Comparison of ENCODE assay signal across 20 cellular contexts in genomic region chr1:180893614-180894013, GRCh38. TPM values are rescaled to one million over a fixed set of nuclear protein-coding genes. Genes with fewer than 3 reads are reported as not detected.
DNase-seq lines count a peak whose midpoint lies in the region; ATAC-seq and TF ChIP-seq lines count a peak whose summit lies in the region.
"Had no signal": no experiment of that assay in that cellular context is flagged by ENCODE, and none has a peak within 500 bp of the region (broad histone marks: within the 10 kb centered on the region; RNA-seq: fewer than 3 reads in every experiment).

No MANE protein-coding gene starts in this region.

- peak overlapping the region; percentile 34 for H3K27ac Mint-ChIP-seq in CD4-positive, alpha-beta T cell
- peak overlapping the region; percentile 11 for H3K27ac Mint-ChIP-seq in activated T-helper 1 cell treated with anti-CD3 and anti-CD28 coated beads, Interleukin-12 subunit alpha, Interleukin-12 subunit beta, Interleukin-2, Interleukin-4 antibody, amounts not matched to agents 30 ng/mL and 10 ng/mL and 1 ng/mL, durations not matched to agents 14 hours and 24 hours and 36 hours
- H3K27ac Mint-ChIP-seq in effector memory CD8-positive, alpha-beta T cell = no peak overlapping the region
- H3K27ac Mint-ChIP-seq: B cell, IgD-negative memory B cell had no signal

- peaks cover 39% of the 10 kb centered on the region for H3K4me1 ChIP-seq in BLaER1

- no peak for ATAC-seq in CD4-positive, alpha-beta T cell (ENCODE audit: poor library complexity)
- no peak for ATAC-seq in effector memory CD8-positive, alpha-beta T cell (replicated peaks)
- no peak for ATAC-seq in HG02588 (IDR thresholded peaks at IDR 0.05; ENCODE audit: unreplicated experiment)
- ATAC-seq: HCT116, PC-3, SK-N-SH treated with all-trans-retinoic acid at 6 μM for 48 hours had no signal

- no peak overlapping the region for H3K4me3 Mint-ChIP-seq in CD4-positive, alpha-beta T cell
- no peak overlapping the region for H3K4me3 Mint-ChIP-seq in activated T-helper 1 cell treated with anti-CD3 and anti-CD28 coated beads, Interleukin-12 subunit alpha, Interleukin-12 subunit beta, Interleukin-2, Interleukin-4 antibody, amounts not matched to agents 30 ng/mL and 10 ng/mL and 1 ng/mL, durations not matched to agents 14 hours and 24 hours and 36 hours
- no peak overlapping the region for H3K4me3 Mint-ChIP-seq in effector memory CD8-positive, alpha-beta T cell
- H3K4me3 Mint-ChIP-seq: B cell, IgD-negative memory B cell had no signal

- intact Hi-C loops in CD4-positive, alpha-beta T cell (cut with DNase I, micrococcal nuclease) = no loop called here
- intact Hi-C loops in activated T-helper 1 cell treated with anti-CD3 and anti-CD28 coated beads, Interleukin-12 subunit alpha, Interleukin-12 subunit beta, Interleukin-2, Interleukin-4 antibody, amounts not matched to agents 30 ng/mL and 10 ng/mL and 1 ng/mL, durations not matched to agents 14 hours and 24 hours and 36 hours (cut with micrococcal nuclease) = no loop called here
- intact Hi-C loops in posterior cingulate gyrus (cut with DNase I) = no loop called here

- no peaks in the 10 kb centered on the region for H3K27me3 ChIP-seq in BLaER1
- H3K27me3 ChIP-seq in CD4-positive, alpha-beta T cell (ENCODE audit: control insufficient read depth, insufficient read depth, low read length) = no peaks in the 10 kb centered on the region

- H3K9me3 Mint-ChIP-seq in CD4-positive, alpha-beta T cell = peaks cover 5% of the 10 kb centered on the region
- H3K9me3 Mint-ChIP-seq in activated T-helper 1 cell treated with anti-CD3 and anti-CD28 coated beads, Interleukin-12 subunit alpha, Interleukin-12 subunit beta, Interleukin-2, Interleukin-4 antibody, amounts not matched to agents 30 ng/mL and 10 ng/mL and 1 ng/mL, durations not matched to agents 14 hours and 24 hours and 36 hours = no peaks in the 10 kb centered on the region
- peaks cover 0 to 3% of the 10 kb centered on the region in 2 donors for H3K9me3 Mint-ChIP-seq in effector memory CD8-positive, alpha-beta T cell

- no peak overlapping the region for H3K9ac ChIP-seq in BLaER1

- H3K4me3 ChIP-seq in BLaER1 = no peak overlapping the region

- peaks cover 14% of the 10 kb centered on the region for H3K4me1 Mint-ChIP-seq in CD4-positive, alpha-beta T cell (ENCODE audit: low read depth)
- peaks cover 10% of the 10 kb centered on the region for H3K4me1 Mint-ChIP-seq in activated T-helper 1 cell treated with anti-CD3 and anti-CD28 coated beads, Interleukin-12 subunit alpha, Interleukin-12 subunit beta, Interleukin-2, Interleukin-4 antibody, amounts not matched to agents 30 ng/mL and 10 ng/mL and 1 ng/mL, durations not matched to agents 14 hours and 24 hours and 36 hours (ENCODE audit: low read depth)
- no peaks in the 10 kb centered on the region for H3K4me1 Mint-ChIP-seq in effector memory CD8-positive, alpha-beta T cell (ENCODE audit: low read depth in 2 of 2)

- peak overlapping the region; percentile 49 for H3K4me2 ChIP-seq in BLaER1

- no peak overlapping the region for H3K27ac ChIP-seq in BLaER1
- H3K27ac ChIP-seq in CD4-positive, alpha-beta T cell (ENCODE audit: low read depth, low read length) = no peak overlapping the region
- H3K27ac ChIP-seq: HL-60 had no signal

- H4K20me1 ChIP-seq in BLaER1 = no peaks in the 10 kb centered on the region

- no peaks in the 10 kb centered on the region for H3K27me3 Mint-ChIP-seq in CD4-positive, alpha-beta T cell
- no peaks in the 10 kb centered on the region for H3K27me3 Mint-ChIP-seq in activated T-helper 1 cell treated with anti-CD3 and anti-CD28 coated beads, Interleukin-12 subunit alpha, Interleukin-12 subunit beta, Interleukin-2, Interleukin-4 antibody, amounts not matched to agents 30 ng/mL and 10 ng/mL and 1 ng/mL, durations not matched to agents 14 hours and 24 hours and 36 hours (ENCODE audit: insufficient read depth)
- no peaks in the 10 kb centered on the region for H3K27me3 Mint-ChIP-seq in effector memory CD8-positive, alpha-beta T cell
- H3K27me3 Mint-ChIP-seq: B cell, IgD-negative memory B cell had no signal

- no peaks in the 10 kb centered on the region for H3K36me3 Mint-ChIP-seq in CD4-positive, alpha-beta T cell (ENCODE audit: low read depth)
- no peaks in the 10 kb centered on the region for H3K36me3 Mint-ChIP-seq in activated T-helper 1 cell treated with anti-CD3 and anti-CD28 coated beads, Interleukin-12 subunit alpha, Interleukin-12 subunit beta, Interleukin-2, Interleukin-4 antibody, amounts not matched to agents 30 ng/mL and 10 ng/mL and 1 ng/mL, durations not matched to agents 14 hours and 24 hours and 36 hours (ENCODE audit: low read depth)
- peaks cover 3% of the 10 kb centered on the region for H3K36me3 Mint-ChIP-seq in effector memory CD8-positive, alpha-beta T cell (ENCODE audit: insufficient read depth)
- H3K36me3 Mint-ChIP-seq: IgD-negative memory B cell had no signal

- CTCF ChIA-PET in CD4-positive, alpha-beta T cell (lab: Charles Lee) = no interaction called here

- no peak for TF ChIP-seq CTCF in CD4-positive, alpha-beta T cell (IDR thresholded peaks at IDR 0.05)

- peaks cover 11% of the 10 kb centered on the region; the same call in 1 of the 2 replicates for H3K9me3 ChIP-seq in BLaER1
- H3K9me3 ChIP-seq in CD4-positive, alpha-beta T cell (ENCODE audit: control insufficient read depth, low read length) = no peaks in the 10 kb centered on the region

- no peak for DNase-seq in CD4-positive, alpha-beta T cell
- no peak for DNase-seq in activated T-helper 1 cell treated with anti-CD3 and anti-CD28 coated beads, Interleukin-12 subunit alpha, Interleukin-12 subunit beta, Interleukin-2, Interleukin-4 antibody, amounts not matched to agents 30 ng/mL and 10 ng/mL and 1 ng/mL, durations not matched to agents 14 hours and 24 hours and 36 hours (ENCODE audit: low spot score)
- DNase-seq in lung microvascular endothelial cell (ENCODE audit: low read depth in 2 of 2) (peak; percentile 12 to 41), posterior cingulate gyrus (no peak)
- no peak for DNase-seq in effector memory CD8-positive, alpha-beta T cell
- DNase-seq: Karpas-422, NCI-H1092 treated with DMSO at 0.1 percent for 48 hours, NCI-H1436 treated with DMSO at 0.1 percent for 48 hours, NCI-H187 treated with DMSO at 0.1 percent for 48 hours, NCI-H2171 treated with DMSO at 0.1 percent for 48 hours, NCI-H345, NCI-H510A treated with DMSO at 0.1 percent for 48 hours, PC-3 had no signal

- POLR2A ChIA-PET in CD4-positive, alpha-beta T cell (lab: Charles Lee) = no interaction called here

- no peaks in the 10 kb centered on the region for H3K36me3 ChIP-seq in BLaER1

RNA-seq across cellular contexts. Expression of gene KIAA1614, which starts 19.1 kb away (rescaled TPM):
- total RNA-seq in CD4-positive, alpha-beta T cell = under 1 TPM; 0.14 to 0.20 TPM
- total RNA-seq in activated T-helper 1 cell treated with anti-CD3 and anti-CD28 coated beads, Interleukin-12 subunit alpha, Interleukin-12 subunit beta, Interleukin-2, Interleukin-4 antibody, amounts not matched to agents 30 ng/mL and 10 ng/mL and 1 ng/mL, durations not matched to agents 14 hours and 24 hours and 36 hours = 0.16 and 0.17 TPM in 2 replicates
- 1.5 and 3.6 TPM in 2 replicates for total RNA-seq in lung microvascular endothelial cell
- total RNA-seq: PC-3 had no signal

Comparison
In these comparisons a context has a peak if more than half of its experiments do, and no peak if none do; other contexts are left out.
1. DNase-seq: peak in lung microvascular endothelial cell (2 of 2); none in CD4-positive, alpha-beta T cell (0 of 10), activated T-helper 1 cell treated with anti-CD3 and anti-CD28 coated beads, Interleukin-12 subunit alpha, Interleukin-12 subunit beta, Interleukin-2, Interleukin-4 antibody, amounts not matched to agents 30 ng/mL and 10 ng/mL and 1 ng/mL, durations not matched to agents 14 hours and 24 hours and 36 hours (single experiment), posterior cingulate gyrus (0 of 10) and effector memory CD8-positive, alpha-beta T cell (0 of 3).
2. H3K27ac Mint-ChIP-seq: peak in CD4-positive, alpha-beta T cell (single experiment) and activated T-helper 1 cell treated with anti-CD3 and anti-CD28 coated beads, Interleukin-12 subunit alpha, Interleukin-12 subunit beta, Interleukin-2, Interleukin-4 antibody, amounts not matched to agents 30 ng/mL and 10 ng/mL and 1 ng/mL, durations not matched to agents 14 hours and 24 hours and 36 hours (single experiment); none in effector memory CD8-positive, alpha-beta T cell (0 of 2).